ENCODE assay signal across 25 cellular contexts in the genomic region with DNA sequence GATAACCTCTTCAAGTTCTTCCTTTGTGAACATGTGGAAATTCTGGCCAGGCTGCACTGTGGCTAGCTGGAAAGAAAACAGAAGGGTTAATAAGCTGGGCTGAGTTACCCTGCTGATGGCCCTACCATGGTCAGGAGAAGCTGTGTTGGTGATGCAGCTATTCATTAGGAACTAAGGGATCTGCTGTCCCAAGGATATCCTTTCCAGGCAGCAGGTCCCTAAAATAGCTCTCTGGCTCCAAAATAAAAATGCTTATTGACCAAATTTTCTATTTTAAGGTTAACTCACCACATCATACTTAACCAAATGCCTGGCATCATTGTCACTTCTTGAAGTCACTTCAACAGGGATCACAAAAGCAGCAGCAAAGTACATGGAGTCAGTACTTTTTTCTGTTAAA. TPM values are rescaled to one million over a fixed set of nuclear protein-coding genes. Genes with fewer than 3 reads are reported as not detected.
DNase-seq lines count a peak whose midpoint lies in the region; ATAC-seq lines count a peak whose summit lies in the region.
"Had no signal": no experiment of that assay in that cellular context is flagged by ENCODE, and none has a peak within 500 bp of the region (broad histone marks: within the 10 kb centered on the region; RNA-seq: fewer than 3 reads in every experiment).

No MANE protein-coding gene starts in this region.

- H3K4me3 Mint-ChIP-seq in activated T-cell treated with anti-CD3 and anti-CD28 coated beads, Interleukin-2, amount 50 U/mL, for 24 hours, result no peak overlapping the region
- H3K4me3 Mint-ChIP-seq in activated T-cell treated with anti-CD3 and anti-CD28 coated beads, Interleukin-2, amount 50 U/mL, for 72 hours, result no peak overlapping the region
- H3K4me3 Mint-ChIP-seq: CD4-positive, alpha-beta T cell had no signal

- H3K4me1 ChIP-seq in skeletal muscle tissue (ENCODE audit: control insufficient read depth in 3 of 3, insufficient read depth in 3 of 3, low read length in 3 of 3), result peaks cover 11 to 18% (median 13%) of the 10 kb centered on the region in 3 donors

- H3K36me3 ChIP-seq in skeletal muscle tissue (ENCODE audit: control insufficient read depth in 3 of 3, insufficient read depth in 3 of 3, low read length in 3 of 3), result peaks cover 0 to 18% (median 6%) of the 10 kb centered on the region in 3 donors

- DNase-seq in activated T-cell treated with anti-CD3 and anti-CD28 coated beads, Interleukin-2, amount 50 U/mL, for 24 hours, result no peak
- no peak for DNase-seq in activated T-cell treated with anti-CD3 and anti-CD28 coated beads, Interleukin-2, amount 50 U/mL, for 72 hours
- DNase-seq in caudate nucleus (lab: John Stamatoyannopoulos, UW) (no peak), inferior parietal cortex (ENCODE audit: extremely low spot score) (no peak), NCI-H146 (lab: John Stamatoyannopoulos, UW) (no peak)
- DNase-seq in activated CD4-positive, alpha-beta T cell treated with anti-CD3 and anti-CD28 coated beads for 1 hour, result no peak
- DNase-seq: ACHN; Caco-2; CD4-positive, alpha-beta T cell; DMS 273 treated with DMSO at 0.1 percent for 48 hours; DMS79 treated with DMSO at 0.1 percent for 48 hours; KG1; NCI-H1092 treated with DMSO at 0.1 percent for 48 hours; NCI-H1436 treated with DMSO at 0.1 percent for 48 hours; NCI-H2029; NCI-H2227 treated with DMSO at 0.1 percent for 48 hours; NCI-H510A; NCI-H748 treated with DMSO at 0.1 percent for 48 hours had no signal

- no peak for ATAC-seq in activated T-cell treated with anti-CD3 and anti-CD28 coated beads, Interleukin-2, amount 50 U/mL, for 72 hours (replicated peaks in 1 of 2)
- ATAC-seq: GM12878, HCT116 had no signal

- no peaks in the 10 kb centered on the region for H3K9me3 Mint-ChIP-seq in activated T-cell treated with anti-CD3 and anti-CD28 coated beads, Interleukin-2, amount 50 U/mL, for 24 hours
- H3K9me3 Mint-ChIP-seq in activated T-cell treated with anti-CD3 and anti-CD28 coated beads, Interleukin-2, amount 50 U/mL, for 72 hours, result no peaks in the 10 kb centered on the region
- H3K9me3 Mint-ChIP-seq: CD4-positive, alpha-beta T cell had no signal

- no peaks in the 10 kb centered on the region for H3K9me3 ChIP-seq in skeletal muscle tissue (ENCODE audit: control insufficient read depth in 3 of 3, low read length in 3 of 3)
- H3K9me3 ChIP-seq: Caco-2 had no signal

- H3K36me3 Mint-ChIP-seq in activated T-cell treated with anti-CD3 and anti-CD28 coated beads, Interleukin-2, amount 50 U/mL, for 24 hours (ENCODE audit: low read depth), result peaks cover 58% of the 10 kb centered on the region
- H3K36me3 Mint-ChIP-seq in activated T-cell treated with anti-CD3 and anti-CD28 coated beads, Interleukin-2, amount 50 U/mL, for 72 hours (ENCODE audit: insufficient read depth in 2 of 2), result peaks cover 8 to 14% of the 10 kb centered on the region in 2 donors

- H3K27ac ChIP-seq in caudate nucleus (ENCODE audit: low read depth, low read length), result peak overlapping the region; percentile 56
- peak overlapping the region; percentile 4 for H3K27ac ChIP-seq in layer of hippocampus (ENCODE audit: low read depth, low read length)
- H3K27ac ChIP-seq in skeletal muscle tissue (ENCODE audit: low read depth, low read length), result peak overlapping the region; percentile 83
- H3K27ac ChIP-seq: 22Rv1, BLaER1, RWPE1 had no signal

- H3K9ac ChIP-seq in skeletal muscle tissue (ENCODE audit: low read depth in 1 of 3, low read length in 3 of 3), result peak overlapping the region in 1 of 3 donors; percentile 62
- H3K9ac ChIP-seq: BLaER1 had no signal

- H3K4me1 Mint-ChIP-seq in activated T-cell treated with anti-CD3 and anti-CD28 coated beads, Interleukin-2, amount 50 U/mL, for 24 hours (ENCODE audit: low read depth), result peaks cover 32% of the 10 kb centered on the region
- H3K4me1 Mint-ChIP-seq in activated T-cell treated with anti-CD3 and anti-CD28 coated beads, Interleukin-2, amount 50 U/mL, for 72 hours (ENCODE audit: low read depth), result peaks cover 20% of the 10 kb centered on the region

- peak overlapping the region; percentile 37 for H3K27ac Mint-ChIP-seq in activated T-cell treated with anti-CD3 and anti-CD28 coated beads, Interleukin-2, amount 50 U/mL, for 24 hours
- H3K27ac Mint-ChIP-seq in activated T-cell treated with anti-CD3 and anti-CD28 coated beads, Interleukin-2, amount 50 U/mL, for 72 hours, result no peak overlapping the region
- H3K27ac Mint-ChIP-seq: CD4-positive, alpha-beta T cell had no signal

- H3K27me3 Mint-ChIP-seq in activated T-cell treated with anti-CD3 and anti-CD28 coated beads, Interleukin-2, amount 50 U/mL, for 24 hours, result peaks cover 11% of the 10 kb centered on the region
- peaks cover 13% of the 10 kb centered on the region for H3K27me3 Mint-ChIP-seq in activated T-cell treated with anti-CD3 and anti-CD28 coated beads, Interleukin-2, amount 50 U/mL, for 72 hours (ENCODE audit: low read depth)

- H3K4me3 ChIP-seq in skeletal muscle tissue (ENCODE audit: low read length in 3 of 3), result no peak overlapping the region
- H3K4me3 ChIP-seq: BLaER1, GM12878 had no signal

- H3K27me3 ChIP-seq in layer of hippocampus (ENCODE audit: control insufficient read depth, insufficient read depth, low read length), result no peaks in the 10 kb centered on the region
- H3K27me3 ChIP-seq in skeletal muscle tissue (ENCODE audit: control insufficient read depth in 3 of 3, insufficient read depth in 3 of 3, low read length in 3 of 3), result no peaks in the 10 kb centered on the region

RNA-seq across cellular contexts. Expression of a gene that starts 4.3 kb away (rescaled TPM):
- total RNA-seq in activated T-cell treated with anti-CD3 and anti-CD28 coated beads, Interleukin-2, amount 50 U/mL, for 72 hours, result 1 to 10 TPM; 1.4 to 4.8 TPM
- 22.4 TPM for total RNA-seq in skeletal muscle tissue

RNA-seq across cellular contexts. Expression of a gene that starts 24.2 kb away (rescaled TPM):
- total RNA-seq in activated T-cell treated with anti-CD3 and anti-CD28 coated beads, Interleukin-2, amount 50 U/mL, for 72 hours, result 100 to 1,000 TPM; 169 to 179 TPM
- total RNA-seq in skeletal muscle tissue, result 28.2 TPM

Comparison
In these comparisons a context has a peak if more than half of its experiments do, and no peak if none do; other contexts are left out.
1. H3K27ac ChIP-seq: peak in every context shown above with its lines; median percentile 83 in skeletal muscle tissue; 56 in caudate nucleus; 4 in layer of hippocampus.